Comparison of ENCODE assay signal across 14 cellular contexts in genomic region chr3:10187295-10187876, GRCh38. TPM values are rescaled to one million over a fixed set of nuclear protein-coding genes. Genes with fewer than 3 reads are reported as not detected.
DNase-seq lines count a peak whose midpoint lies in the region; ATAC-seq and TF ChIP-seq lines count a peak whose summit lies in the region.
"Had no signal": no experiment of that assay in that cellular context is flagged by ENCODE, and none has a peak within 500 bp of the region (broad histone marks: within the 10 kb centered on the region; RNA-seq: fewer than 3 reads in every experiment).

No MANE protein-coding gene starts in this region.

- no peak for ATAC-seq in activated naive CD8-positive, alpha-beta T cell treated with anti-CD3 and anti-CD28 coated beads, Interleukin-2, amount 10 ng/mL, durations not matched to agents 7 days and 5 days (ENCODE audit: low read depth)
- ATAC-seq in memory B cell (ENCODE audit: low read depth): no peak
- ATAC-seq in HG03196 (IDR thresholded peaks at IDR 0.05; ENCODE audit: unreplicated experiment): no peak
- ATAC-seq: upper lobe of right lung had no signal

- H3K36me3 ChIP-seq in HEK293 (ENCODE audit: control insufficient read depth in 2 of 2, insufficient read depth in 1 of 2, low read length in 2 of 2) (no peaks in the 10 kb centered on the region), left ventricle myocardium inferior (no peaks in the 10 kb centered on the region), tibial nerve (peaks cover 0 to 7% (median 0%) of the 10 kb centered on the region in 3 donors)
- H3K36me3 ChIP-seq: adrenal gland, upper lobe of right lung had no signal

- peaks cover 1% of the 10 kb centered on the region for H3K36me3 Mint-ChIP-seq in activated naive CD8-positive, alpha-beta T cell treated with anti-CD3 and anti-CD28 coated beads, Interleukin-2, amount 10 ng/mL, durations not matched to agents 7 days and 5 days
- peaks cover 17% of the 10 kb centered on the region for H3K36me3 Mint-ChIP-seq in memory B cell

- WGBS in tibial nerve, 2 donors: 68% methylated on average over 4 of the region's 4 CpGs

- H3K4me3 ChIP-seq in HEK293 (ENCODE audit: low read depth, low read length) (no peak overlapping the region), left ventricle myocardium inferior (no peak overlapping the region), tibial nerve (no peak overlapping the region)
- H3K4me3 ChIP-seq: adrenal gland, upper lobe of right lung had no signal

- H3K9me3 Mint-ChIP-seq in activated naive CD8-positive, alpha-beta T cell treated with anti-CD3 and anti-CD28 coated beads, Interleukin-2, amount 10 ng/mL, durations not matched to agents 7 days and 5 days: no peaks in the 10 kb centered on the region
- H3K9me3 Mint-ChIP-seq in memory B cell: no peaks in the 10 kb centered on the region

- CTCF ChIA-PET in HEK293 (lab: Yijun Ruan, JAX): interaction anchor here (0.7 kb wide), 1 partner anchor 103 kb away, joined by 3 read pairs; no protein-coding TSS in a partner anchor

- POLR2A ChIA-PET in HEK293 (lab: Yijun Ruan, JAX): no interaction called here
- POLR2A ChIA-PET in activated naive CD8-positive, alpha-beta T cell treated with anti-CD3 and anti-CD28 coated beads, Interleukin-2, amount 10 ng/mL, durations not matched to agents 7 days and 5 days (lab: Charles Lee): interaction anchor here (0.9 to 1.6 kb wide), 4 partner anchors 25 to 61 kb away, joined by 4 to 6 read pairs (median 5); partner anchors contain the start of gene TATDN2

- H3K27ac Mint-ChIP-seq in activated naive CD8-positive, alpha-beta T cell treated with anti-CD3 and anti-CD28 coated beads, Interleukin-2, amount 10 ng/mL, durations not matched to agents 7 days and 5 days: peak overlapping the region; percentile 27
- H3K27ac Mint-ChIP-seq in memory B cell: peak overlapping the region; percentile 67

- TF ChIP-seq EP300 in tibial nerve (IDR thresholded peaks at IDR 0.05): no peak

- 0 out of 2 replicates have a peak, but pooled peaks cover 4% of the 10 kb centered on the region for H3K4me1 ChIP-seq in HEK293 (ENCODE audit: control insufficient read depth, insufficient read depth, low read length)
- H3K4me1 ChIP-seq in left ventricle myocardium inferior: peaks cover 54% of the 10 kb centered on the region
- H3K4me1 ChIP-seq in tibial nerve: peaks cover 0 to 66% (median 40%) of the 10 kb centered on the region in 4 donors

- intact Hi-C loops in left ventricle myocardium inferior (cut with micrococcal nuclease): no loop called here

- H3K27me3 Mint-ChIP-seq in activated naive CD8-positive, alpha-beta T cell treated with anti-CD3 and anti-CD28 coated beads, Interleukin-2, amount 10 ng/mL, durations not matched to agents 7 days and 5 days: no peaks in the 10 kb centered on the region
- H3K27me3 Mint-ChIP-seq in memory B cell: no peaks in the 10 kb centered on the region

- TF ChIP-seq CTCF in HEK293 (tag by site-specific recombination; IDR thresholded peaks at IDR 0.05) (no peak), left ventricle myocardium inferior (IDR thresholded peaks at IDR 0.05; ENCODE audit: borderline replicate concordance) (no peak), tibial nerve (IDR thresholded peaks at IDR 0.05) (no peak)

- TF ChIP-seq POLR2A in tibial nerve (IDR thresholded peaks at IDR 0.05): no peak

- H3K9me3 ChIP-seq in HEK293 (ENCODE audit: control insufficient read depth, insufficient read depth, low read depth, low read length) (no peaks in the 10 kb centered on the region), left ventricle myocardium inferior (replicated peaks) (no peaks in the 10 kb centered on the region), tibial nerve (no peaks in the 10 kb centered on the region)
- H3K9me3 ChIP-seq: adrenal gland, upper lobe of right lung had no signal

- H3K4me3 Mint-ChIP-seq in activated naive CD8-positive, alpha-beta T cell treated with anti-CD3 and anti-CD28 coated beads, Interleukin-2, amount 10 ng/mL, durations not matched to agents 7 days and 5 days: peak overlapping the region; percentile 20
- no peak overlapping the region for H3K4me3 Mint-ChIP-seq in memory B cell

- peak; percentile 62 for DNase-seq in Ammon's horn (ENCODE audit: low spot score)
- no peak for DNase-seq in activated naive CD8-positive, alpha-beta T cell treated with anti-CD3 and anti-CD28 coated beads, Interleukin-2, amount 10 ng/mL, durations not matched to agents 7 days and 5 days
- DNase-seq in memory B cell (ENCODE audit: low spot score in 2 of 2): no peak
- no peak for DNase-seq in NCI-H1417 (lab: John Stamatoyannopoulos, UW)
- DNase-seq in left ventricle myocardium inferior: no peak
- DNase-seq in tibial nerve (ENCODE audit: low spot score in 2 of 2): no peak
- DNase-seq: adrenal gland, cortex of kidney, NCI-H2029, posterior cingulate gyrus, SHP77, upper lobe of right lung had no signal

- H3K4me1 Mint-ChIP-seq in activated naive CD8-positive, alpha-beta T cell treated with anti-CD3 and anti-CD28 coated beads, Interleukin-2, amount 10 ng/mL, durations not matched to agents 7 days and 5 days: peaks cover 46% of the 10 kb centered on the region
- peaks cover 36% of the 10 kb centered on the region for H3K4me1 Mint-ChIP-seq in memory B cell

- H3K27ac ChIP-seq in HEK293 (ENCODE audit: extremely low read depth, low read depth, low read length) (no peak overlapping the region), left ventricle myocardium inferior (replicated peaks) (no peak overlapping the region), tibial nerve (peak overlapping the region in 2 of 4 donors; percentile 24 to 54)

- no peaks in the 10 kb centered on the region for H3K27me3 ChIP-seq in left ventricle myocardium inferior (ENCODE audit: low read depth)
- no peaks in the 10 kb centered on the region for H3K27me3 ChIP-seq in tibial nerve
- H3K27me3 ChIP-seq: adrenal gland, upper lobe of right lung had no signal

TF ChIP-seq in HEK293, 187 proteins besides CTCF, POLR2A, EP300 and RAD21:
- TF ChIP-seq ZNF549 (tag by site-specific recombination; IDR thresholded peaks at IDR 0.05) (no peak), ZNF239 (tag by site-specific recombination; IDR thresholded peaks at IDR 0.05) (peak; percentile 70; the same call in 1 of the 2 replicates)

RNA-seq across cellular contexts. Expression of gene IRAK2, which starts 22.7 kb away (rescaled TPM):
- total RNA-seq in activated naive CD8-positive, alpha-beta T cell treated with anti-CD3 and anti-CD28 coated beads, Interleukin-2, amount 10 ng/mL, durations not matched to agents 7 days and 5 days: 1 to 10 TPM; 3.5 to 3.7 TPM
- total RNA-seq in left ventricle myocardium inferior: 2.0 TPM
- total RNA-seq in tibial nerve: 10 to 100 TPM in 1 of 4 donors, 1 to 10 TPM in 3; 1.5 to 10.8 (median 4.7) TPM

RNA-seq across cellular contexts. Expression of gene VHL, which starts 45.8 kb away (rescaled TPM):
- total RNA-seq in activated naive CD8-positive, alpha-beta T cell treated with anti-CD3 and anti-CD28 coated beads, Interleukin-2, amount 10 ng/mL, durations not matched to agents 7 days and 5 days: 10 to 100 TPM; 66.5 to 68.1 TPM
- total RNA-seq in left ventricle myocardium inferior (11.5 TPM), tibial nerve (10 to 100 TPM; 24.0 to 45.9 (median 37.0) TPM)
